8 cellular contexts compared by ENCODE assay signal in the genomic region with DNA sequence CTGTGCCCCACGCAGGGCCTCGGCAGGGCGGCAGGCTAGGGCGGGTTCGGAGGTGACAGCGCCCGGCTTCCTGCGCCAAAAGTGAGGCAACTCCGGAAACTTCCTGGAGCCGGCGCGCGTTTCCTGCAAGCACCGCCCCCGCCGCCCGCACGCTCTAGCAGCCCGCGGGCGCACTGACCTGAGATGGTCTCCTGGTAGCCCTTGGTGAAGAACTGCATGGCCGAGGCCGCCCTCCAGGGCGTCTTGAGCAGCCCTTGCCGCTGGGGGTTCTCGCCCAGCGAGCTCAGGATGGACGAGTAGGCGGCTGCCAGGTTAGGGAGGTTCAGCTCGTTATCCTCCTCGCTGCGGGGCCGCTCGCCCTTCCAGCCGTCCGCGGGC. TPM values are rescaled to one million over a fixed set of nuclear protein-coding genes. Genes with fewer than 3 reads are reported as not detected.
A peak's percentile ranks its signal among the peaks of the same experiment; 100 is the strongest.
DNase-seq lines count a peak whose midpoint lies in the region; ATAC-seq and TF ChIP-seq lines count a peak whose summit lies in the region.

No MANE protein-coding gene starts in this region.

- peak overlapping the region; percentile 91 for H3K27ac ChIP-seq in C4-2B

- H3K36me3 Mint-ChIP-seq in natural killer cell, result no peaks in the 10 kb centered on the region

- no peaks in the 10 kb centered on the region for H3K27me3 Mint-ChIP-seq in natural killer cell (ENCODE audit: low read depth in 2 of 2)

- peak overlapping the region; percentile 87 to 90 for H3K27ac Mint-ChIP-seq in natural killer cell

- DNase-seq in GM19238 (ENCODE audit: insufficient read length, low spot score), result peak; percentile 19
- DNase-seq in NOMO-1 (lab: John Stamatoyannopoulos, UW; ENCODE audit: unreplicated experiment in 2 of 2), result peak; percentile 66 to 67
- peak; percentile 69 for DNase-seq in activated T-cell treated with anti-CD3 and anti-CD28 coated beads for 24 hours (ENCODE audit: low read depth)
- peak; percentile 82 for DNase-seq in natural killer cell
- peak; percentile 84 for DNase-seq in stimulated activated naive CD8-positive, alpha-beta T cell treated with anti-CD3 and anti-CD28 coated beads, Interleukin-15, Interleukin-2, amounts not matched to agents 100 U/mL and 50 U/mL, for 24 hours

- ATAC-seq in HG03342 (IDR thresholded peaks at IDR 0.05; ENCODE audit: unreplicated experiment), result peak; percentile 54
- peak; percentile 80 for ATAC-seq in esophagus mucosa
- peak; percentile 70 to 82 (median 71) for ATAC-seq in natural killer cell
- ATAC-seq in stimulated activated naive CD8-positive, alpha-beta T cell treated with anti-CD3 and anti-CD28 coated beads, Interleukin-15, Interleukin-2, amounts not matched to agents 100 U/mL and 50 U/mL, for 24 hours, result peak; percentile 76

- no peaks in the 10 kb centered on the region for H3K9me3 Mint-ChIP-seq in natural killer cell

- no peak for TF ChIP-seq CTCF in C4-2B (conservative IDR thresholded peaks at IDR 0.05)
- TF ChIP-seq CTCF in natural killer cell (IDR thresholded peaks at IDR 0.05), result no peak

- intact Hi-C loops in natural killer cell (cut with micrococcal nuclease), result loop anchor here (5.0 to 10.0 kb wide), 4 partner anchors 123 to 680 kb away; partner anchors contain the start of genes CGRRF1, KTN1, SAMD4A and SOCS4

- H3K4me1 Mint-ChIP-seq in natural killer cell, result peaks cover 26 to 39% of the 10 kb centered on the region in 2 donors

- H3K4me3 Mint-ChIP-seq in natural killer cell, result peak overlapping the region; percentile 87

RNA-seq across cellular contexts. Expression of gene GCH1, which starts 0.5 kb away (rescaled TPM):
- total RNA-seq in esophagus mucosa (8.9 TPM), natural killer cell (10 to 100 TPM; 51.7 to 71.5 (median 52.6) TPM)

Comparison
In these comparisons a context has a peak if more than half of its experiments do, and no peak if none do; other contexts are left out.
1. Peak in every context shown above with its lines: DNase-seq, ATAC-seq and H3K27ac ChIP-seq.
2. DNase-seq: peak in every context shown above with its lines; median percentile 84 in stimulated activated naive CD8-positive, alpha-beta T cell treated with anti-CD3 and anti-CD28 coated beads, Interleukin-15, Interleukin-2, amounts not matched to agents 100 U/mL and 50 U/mL, for 24 hours; 82 in natural killer cell; 69 in activated T-cell treated with anti-CD3 and anti-CD28 coated beads for 24 hours; 66 in NOMO-1; 19 in GM19238.